ENCODE assay signal across 37 cellular contexts in the genomic region with DNA sequence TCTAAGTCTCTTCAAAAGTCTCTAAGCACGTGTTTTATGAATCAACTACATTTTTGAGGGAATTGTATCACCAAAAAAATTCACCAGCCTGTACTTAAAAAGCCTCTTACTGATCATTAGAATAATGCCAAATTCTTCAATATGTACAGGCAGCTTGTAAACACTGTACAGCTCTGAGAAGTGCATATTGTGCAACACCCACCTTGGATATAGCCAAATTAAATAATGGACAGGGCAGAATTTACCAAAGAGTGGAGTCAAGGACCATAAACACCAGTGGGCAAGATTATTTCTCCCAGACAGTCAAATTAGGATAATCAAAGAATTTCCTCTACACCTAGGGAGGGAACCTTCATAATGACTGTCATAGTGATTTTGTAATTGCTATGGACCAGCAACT.
"Had no signal": no experiment of that assay in that cellular context is flagged by ENCODE, and none has a peak within 500 bp of the region (broad histone marks: within the 10 kb centered on the region; RNA-seq: fewer than 3 reads in every experiment).

No MANE protein-coding gene starts in this region.

- DNase-seq: activated B cell treated with CpG ODN at 0.5 μM for 24 hours; activated CD4-positive, alpha-beta memory T cell treated with anti-CD3 and anti-CD28 coated beads for 36 hours; activated CD4-positive, alpha-beta T cell treated with anti-CD3 and anti-CD28 coated beads for 4 hours; activated CD4-positive, alpha-beta T cell treated with anti-CD3 and anti-CD28 coated beads, Interleukin-2, amount 10 ng/mL, durations not matched to agents 24 days and 14 days; activated CD4-positive, alpha-beta T cell treated with anti-CD3 and anti-CD28 coated beads, Interleukin-2, amount 50 U/mL, for 1 hour; activated CD4-positive, alpha-beta T cell treated with anti-CD3 and anti-CD28 coated beads, Interleukin-2, amount 50 U/mL, for 4 hours; activated CD4-positive, CD25-positive, alpha-beta regulatory T cell treated with anti-CD3 and anti-CD28 coated beads, Interleukin-2, amount 50 U/mL, for 72 hours; activated CD8-positive, alpha-beta memory T cell treated with anti-CD3 and anti-CD28 coated beads for 24 hours; activated CD8-positive, alpha-beta memory T cell treated with anti-CD3 and anti-CD28 coated beads, Interleukin-2, amount 10 ng/mL, durations not matched to agents 7 days and 5 days; activated CD8-positive, alpha-beta memory T cell treated with anti-CD3 and anti-CD28 coated beads, Interleukin-2, amount 50 U/mL, for 48 hours; activated CD8-positive, alpha-beta T cell treated with anti-CD3 and anti-CD28 coated beads, Interleukin-2, amount 10 ng/mL, durations not matched to agents 7 days and 5 days; activated effector memory CD4-positive, alpha-beta T cell treated with Interleukin-2 at 50 U/mL for 16 hours; activated gamma-delta T cell; activated naive CD4-positive, alpha-beta T cell treated with anti-CD3 and anti-CD28 coated beads, Interleukin-2, amount 10 ng/mL, durations not matched to agents 7 days and 5 days; activated naive CD4-positive, alpha-beta T cell treated with Interleukin-2 at 50 U/mL for 16 hours; activated naive CD8-positive, alpha-beta T cell treated with anti-CD3 and anti-CD28 coated beads, Interleukin-2, amount 10 ng/mL, durations not matched to agents 7 days and 5 days; activated naive CD8-positive, alpha-beta T cell treated with anti-CD3 and anti-CD28 coated beads, Interleukin-2, amount 50 U/mL, for 24 hours; activated T-cell treated with anti-CD3 and anti-CD28 coated beads, Interleukin-2, amount 50 U/mL, for 24 hours; activated T-cell treated with anti-CD3 and anti-CD28 coated beads, Interleukin-2, amount 50 U/mL, for 48 hours; amniotic stem cell; aorta; body of pancreas; brain microvascular endothelial cell; central memory CD4-positive, alpha-beta T cell; SW 1271; T-helper 1 cell; T-helper 2 cell; T-helper 9 cell had no signal

- H3K27me3 ChIP-seq: body of pancreas, brain microvascular endothelial cell, breast epithelium had no signal

- ATAC-seq: activated CD8-positive, alpha-beta memory T cell treated with anti-CD3 and anti-CD28 coated beads, Interleukin-2, amount 10 ng/mL, durations not matched to agents 7 days and 5 days; activated CD8-positive, alpha-beta T cell treated with anti-CD3 and anti-CD28 coated beads, Interleukin-2, amount 10 ng/mL, durations not matched to agents 7 days and 5 days; activated naive CD8-positive, alpha-beta T cell treated with anti-CD3 and anti-CD28 coated beads, Interleukin-2, amount 50 U/mL, for 24 hours; body of pancreas had no signal

- H3K4me3 Mint-ChIP-seq: activated B cell treated with CpG ODN at 0.5 μM for 24 hours; activated CD4-positive, alpha-beta memory T cell treated with anti-CD3 and anti-CD28 coated beads for 36 hours; activated CD4-positive, alpha-beta T cell treated with anti-CD3 and anti-CD28 coated beads, Interleukin-2, amount 10 ng/mL, durations not matched to agents 24 days and 14 days; activated CD8-positive, alpha-beta memory T cell treated with anti-CD3 and anti-CD28 coated beads, Interleukin-2, amount 10 ng/mL, durations not matched to agents 7 days and 5 days; activated CD8-positive, alpha-beta T cell treated with anti-CD3 and anti-CD28 coated beads, Interleukin-2, amount 10 ng/mL, durations not matched to agents 7 days and 5 days; activated naive CD4-positive, alpha-beta T cell treated with anti-CD3 and anti-CD28 coated beads, Interleukin-2, amount 10 ng/mL, durations not matched to agents 7 days and 5 days; activated naive CD4-positive, alpha-beta T cell treated with anti-CD3 and anti-CD28 coated beads, Interleukin-2, amount 50 U/mL, for 24 hours; activated naive CD8-positive, alpha-beta T cell; activated naive CD8-positive, alpha-beta T cell treated with anti-CD3 and anti-CD28 coated beads, Interleukin-2, amount 10 ng/mL, durations not matched to agents 7 days and 5 days; activated naive CD8-positive, alpha-beta T cell treated with anti-CD3 and anti-CD28 coated beads, Interleukin-2, amount 50 U/mL, for 24 hours; activated T-cell treated with anti-CD3 and anti-CD28 coated beads, Interleukin-2, amount 50 U/mL, for 24 hours; T-helper 1 cell treated with Interleukin-12 subunit alpha and Interleukin-12 subunit beta and Interleukin-4 antibody, amounts not matched to agents 30 μg/mL and 1 μg/mL, for 36 hours; T-helper 2 cell treated with Interferon-gamma antibody and Interleukin-4, amounts not matched to agents 5 μg/mL and 100 μg/mL, for 36 hours had no signal

- H3K9me3 ChIP-seq: body of pancreas, breast epithelium had no signal

- H3K4me1 ChIP-seq: body of pancreas, breast epithelium had no signal

- H3K36me3 ChIP-seq: brain microvascular endothelial cell, breast epithelium had no signal

- H3K4me3 ChIP-seq: body of pancreas, breast epithelium had no signal

- H3K4me1 Mint-ChIP-seq: activated B cell treated with CpG ODN at 0.5 μM for 24 hours; activated CD4-positive, alpha-beta T cell treated with anti-CD3 and anti-CD28 coated beads, Interleukin-2, amount 10 ng/mL, durations not matched to agents 24 days and 14 days; activated CD8-positive, alpha-beta memory T cell treated with anti-CD3 and anti-CD28 coated beads, Interleukin-2, amount 10 ng/mL, durations not matched to agents 7 days and 5 days; activated naive CD4-positive, alpha-beta T cell treated with anti-CD3 and anti-CD28 coated beads, Interleukin-2, amount 10 ng/mL, durations not matched to agents 7 days and 5 days; activated naive CD4-positive, alpha-beta T cell treated with anti-CD3 and anti-CD28 coated beads, Interleukin-2, amount 50 U/mL, for 24 hours; activated naive CD8-positive, alpha-beta T cell treated with anti-CD3 and anti-CD28 coated beads, Interleukin-2, amount 10 ng/mL, durations not matched to agents 7 days and 5 days; activated naive CD8-positive, alpha-beta T cell treated with anti-CD3 and anti-CD28 coated beads, Interleukin-2, amount 50 U/mL, for 24 hours had no signal

- H3K27ac Mint-ChIP-seq: activated B cell treated with CpG ODN at 0.5 μM for 24 hours; activated CD4-positive, alpha-beta memory T cell treated with anti-CD3 and anti-CD28 coated beads for 36 hours; activated CD4-positive, alpha-beta T cell treated with anti-CD3 and anti-CD28 coated beads, Interleukin-2, amount 10 ng/mL, durations not matched to agents 24 days and 14 days; activated CD8-positive, alpha-beta memory T cell treated with anti-CD3 and anti-CD28 coated beads, Interleukin-2, amount 10 ng/mL, durations not matched to agents 7 days and 5 days; activated CD8-positive, alpha-beta T cell treated with anti-CD3 and anti-CD28 coated beads, Interleukin-2, amount 10 ng/mL, durations not matched to agents 7 days and 5 days; activated naive CD4-positive, alpha-beta T cell treated with anti-CD3 and anti-CD28 coated beads, Interleukin-2, amount 10 ng/mL, durations not matched to agents 7 days and 5 days; activated naive CD4-positive, alpha-beta T cell treated with anti-CD3 and anti-CD28 coated beads, Interleukin-2, amount 50 U/mL, for 24 hours; activated naive CD8-positive, alpha-beta T cell; activated naive CD8-positive, alpha-beta T cell treated with anti-CD3 and anti-CD28 coated beads, Interleukin-2, amount 10 ng/mL, durations not matched to agents 7 days and 5 days; activated naive CD8-positive, alpha-beta T cell treated with anti-CD3 and anti-CD28 coated beads, Interleukin-2, amount 50 U/mL, for 24 hours; activated T-cell treated with anti-CD3 and anti-CD28 coated beads, Interleukin-2, amount 50 U/mL, for 24 hours; activated T-helper 2 cell treated with anti-CD3 and anti-CD28 coated beads, Interferon-gamma antibody, Interleukin-2, Interleukin-4, amounts not matched to agents 10 μg/mL and 5 μg/mL and 100 μg/mL, durations not matched to agents 14 hours and 24 hours and 36 hours; T-helper 1 cell treated with Interleukin-12 subunit alpha and Interleukin-12 subunit beta and Interleukin-4 antibody, amounts not matched to agents 30 μg/mL and 1 μg/mL, for 36 hours; T-helper 2 cell treated with Interferon-gamma antibody and Interleukin-4, amounts not matched to agents 5 μg/mL and 100 μg/mL, for 36 hours had no signal

- H3K27me3 Mint-ChIP-seq: activated B cell treated with CpG ODN at 0.5 μM for 24 hours; activated CD4-positive, alpha-beta memory T cell treated with anti-CD3 and anti-CD28 coated beads for 36 hours; activated CD4-positive, alpha-beta T cell treated with anti-CD3 and anti-CD28 coated beads, Interleukin-2, amount 10 ng/mL, durations not matched to agents 24 days and 14 days; activated CD8-positive, alpha-beta memory T cell treated with anti-CD3 and anti-CD28 coated beads, Interleukin-2, amount 10 ng/mL, durations not matched to agents 7 days and 5 days; activated naive CD4-positive, alpha-beta T cell treated with anti-CD3 and anti-CD28 coated beads, Interleukin-2, amount 10 ng/mL, durations not matched to agents 7 days and 5 days; activated naive CD8-positive, alpha-beta T cell; activated naive CD8-positive, alpha-beta T cell treated with anti-CD3 and anti-CD28 coated beads, Interleukin-2, amount 10 ng/mL, durations not matched to agents 7 days and 5 days; activated naive CD8-positive, alpha-beta T cell treated with anti-CD3 and anti-CD28 coated beads, Interleukin-2, amount 50 U/mL, for 24 hours; activated T-cell treated with anti-CD3 and anti-CD28 coated beads, Interleukin-2, amount 50 U/mL, for 24 hours had no signal

- H3K9me3 Mint-ChIP-seq: activated B cell treated with CpG ODN at 0.5 μM for 24 hours; activated CD4-positive, alpha-beta memory T cell treated with anti-CD3 and anti-CD28 coated beads for 36 hours; activated CD4-positive, alpha-beta T cell treated with anti-CD3 and anti-CD28 coated beads, Interleukin-2, amount 10 ng/mL, durations not matched to agents 24 days and 14 days; activated naive CD4-positive, alpha-beta T cell treated with anti-CD3 and anti-CD28 coated beads, Interleukin-2, amount 10 ng/mL, durations not matched to agents 7 days and 5 days; activated naive CD8-positive, alpha-beta T cell treated with anti-CD3 and anti-CD28 coated beads, Interleukin-2, amount 10 ng/mL, durations not matched to agents 7 days and 5 days; activated T-cell treated with anti-CD3 and anti-CD28 coated beads, Interleukin-2, amount 50 U/mL, for 24 hours; activated T-helper 2 cell treated with anti-CD3 and anti-CD28 coated beads, Interferon-gamma antibody, Interleukin-2, Interleukin-4, amounts not matched to agents 10 μg/mL and 5 μg/mL and 100 μg/mL, durations not matched to agents 14 hours and 24 hours and 36 hours; T-helper 1 cell treated with Interleukin-12 subunit alpha and Interleukin-12 subunit beta and Interleukin-4 antibody, amounts not matched to agents 30 μg/mL and 1 μg/mL, for 36 hours; T-helper 2 cell treated with Interferon-gamma antibody and Interleukin-4, amounts not matched to agents 5 μg/mL and 100 μg/mL, for 36 hours had no signal

- H3K36me3 Mint-ChIP-seq: activated CD4-positive, alpha-beta memory T cell treated with anti-CD3 and anti-CD28 coated beads for 36 hours; activated CD8-positive, alpha-beta memory T cell treated with anti-CD3 and anti-CD28 coated beads, Interleukin-2, amount 10 ng/mL, durations not matched to agents 7 days and 5 days; activated naive CD4-positive, alpha-beta T cell treated with anti-CD3 and anti-CD28 coated beads, Interleukin-2, amount 10 ng/mL, durations not matched to agents 7 days and 5 days; activated naive CD4-positive, alpha-beta T cell treated with anti-CD3 and anti-CD28 coated beads, Interleukin-2, amount 50 U/mL, for 24 hours; activated naive CD8-positive, alpha-beta T cell; activated naive CD8-positive, alpha-beta T cell treated with anti-CD3 and anti-CD28 coated beads, Interleukin-2, amount 10 ng/mL, durations not matched to agents 7 days and 5 days had no signal

- FAIRE-seq: astrocyte, TTC549 had no signal

- H3K27ac ChIP-seq: body of pancreas, brain microvascular endothelial cell, breast epithelium, VCaP had no signal
